In genomic region chr6:29964553-29964903, GRCh38 we compare ENCODE assay signal across 8 cellular contexts. TPM values are rescaled to one million over a fixed set of nuclear protein-coding genes. Genes with fewer than 3 reads are reported as not detected.
DNase-seq lines count a peak whose midpoint lies in the region; ATAC-seq and TF ChIP-seq lines count a peak whose summit lies in the region.

No MANE protein-coding gene starts in this region.

- TF ChIP-seq POLR2A in heart left ventricle (IDR thresholded peaks at IDR 0.05) (no peak), uterus (IDR thresholded peaks at IDR 0.05) (no peak)

- ATAC-seq in heart left ventricle (no peak), left ventricle myocardium superior (no peak), GM21737 (IDR thresholded peaks at IDR 0.05; ENCODE audit: unreplicated experiment) (no peak)

- H3K36me3 ChIP-seq in heart left ventricle (no peaks in the 10 kb centered on the region), mesodermal cell (ENCODE audit: control insufficient read depth, insufficient read depth, low read length) (no peaks in the 10 kb centered on the region), uterus (no peaks in the 10 kb centered on the region)

- peak overlapping the region; percentile 84 to 98 (median 90) for H3K27ac ChIP-seq in heart left ventricle
- peak overlapping the region; percentile 92 for H3K27ac ChIP-seq in mesodermal cell (ENCODE audit: low read depth, low read length, severe bottlenecking)
- H3K27ac ChIP-seq in uterus, result peak overlapping the region; percentile 78 to 86

- DNase-seq in heart left ventricle, result no peak
- no peak for DNase-seq in left ventricle myocardium superior
- no peak for DNase-seq in astrocyte of the spinal cord (ENCODE audit: low read depth, low spot score)
- no peak for DNase-seq in uterus
- DNase-seq in globus pallidus (ENCODE audit: low spot score), result no peak
- no peak for DNase-seq in Kasumi-1 (lab: John Stamatoyannopoulos, UW)

- H3K4me1 ChIP-seq in heart left ventricle, result peaks cover 15 to 60% (median 47%) of the 10 kb centered on the region in 12 donors
- H3K4me1 ChIP-seq in mesodermal cell (ENCODE audit: control insufficient read depth, insufficient read depth, low read length, poor library complexity, severe bottlenecking), result peaks cover 18% of the 10 kb centered on the region
- H3K4me1 ChIP-seq in uterus, result peaks cover 0 to 4% of the 10 kb centered on the region in 2 donors

- H3K27me3 ChIP-seq in heart left ventricle, result no peaks in the 10 kb centered on the region
- H3K27me3 ChIP-seq in uterus, result no peaks in the 10 kb centered on the region

- WGBS in heart left ventricle, 4 donors, result 13 to 26% (median 19%) methylated on average over 3 of the region's 3 CpGs
- 10 to 42% methylated on average over 2 of the region's 3 CpGs for WGBS in mesodermal cell (ENCODE audit: insufficient coverage in 2 of 2), 2 experiments

- intact Hi-C loops in heart left ventricle (cut with DNase I) (loop anchor here in 3 of 10 donors (2.0 kb wide), 2 partner anchors 22 to 38 kb away; partner anchors contain the start of gene HLA-A (in 2 of the 3)), left ventricle myocardium superior (cut with micrococcal nuclease) (no loop called here), uterus (cut with DNase I; ENCODE audit: low total_unique reads) (no loop called here)

- H3K4me3 ChIP-seq in heart left ventricle, result peak overlapping the region in 11 of 12 donors; percentile 24 to 77 (median 56)
- H3K4me3 ChIP-seq in astrocyte of the spinal cord (ENCODE audit: low read depth, low read length), result peak overlapping the region; percentile 50
- peak overlapping the region; percentile 31 for H3K4me3 ChIP-seq in mesodermal cell (ENCODE audit: extremely low read depth, insufficient read depth, low read length, poor library complexity, severe bottlenecking)
- H3K4me3 ChIP-seq in uterus, result no peak overlapping the region

- H3K9me3 ChIP-seq in heart left ventricle (no peaks in the 10 kb centered on the region), mesodermal cell (ENCODE audit: control insufficient read depth, low read length) (no peaks in the 10 kb centered on the region), uterus (no peaks in the 10 kb centered on the region)

- no peak for TF ChIP-seq CTCF in heart left ventricle (IDR thresholded peaks at IDR 0.05)
- TF ChIP-seq CTCF in astrocyte of the spinal cord (IDR thresholded peaks at IDR 0.05; ENCODE audit: low read depth, low read length), result no peak
- TF ChIP-seq CTCF in uterus (IDR thresholded peaks at IDR 0.05), result no peak

- in situ Hi-C loops in astrocyte of the spinal cord (cut with HindIII; ENCODE audit: low sequenced_read_pairs), result no loop called here

RNA-seq across cellular contexts. Expression of gene HLA-A, which starts 22.2 kb away (rescaled TPM):
- 1,000 to 10,000 TPM in 1 of 9 donors, 100 to 1,000 TPM in 8; 263 to 1,427 (median 361) TPM for total RNA-seq in heart left ventricle
- 1,000 to 10,000 TPM in 1 of 2 donors, 100 to 1,000 TPM in 1; 299 to 1,581 TPM for polyA plus RNA-seq in heart left ventricle
- 256 TPM for total RNA-seq in left ventricle myocardium superior
- 119 TPM for polyA plus RNA-seq in mesodermal cell (2013, experiment 1 of 2)
- polyA plus RNA-seq in mesodermal cell (2013, experiment 2 of 2), result 95.9 TPM
- 100 to 1,000 TPM; 160 to 722 (median 625) TPM for total RNA-seq in uterus

Comparison
In these comparisons a context has a peak if more than half of its experiments do, and no peak if none do; other contexts are left out.
1. H3K4me3 ChIP-seq: peak in heart left ventricle (11 of 12), astrocyte of the spinal cord (single experiment) and mesodermal cell (single experiment); none in uterus (0 of 2).
2. Peak in every context shown above with its lines, with median percentiles within 50 percentile points of each other: H3K27ac ChIP-seq.